ENCODE assay signal across 9 cellular contexts in the genomic region with DNA sequence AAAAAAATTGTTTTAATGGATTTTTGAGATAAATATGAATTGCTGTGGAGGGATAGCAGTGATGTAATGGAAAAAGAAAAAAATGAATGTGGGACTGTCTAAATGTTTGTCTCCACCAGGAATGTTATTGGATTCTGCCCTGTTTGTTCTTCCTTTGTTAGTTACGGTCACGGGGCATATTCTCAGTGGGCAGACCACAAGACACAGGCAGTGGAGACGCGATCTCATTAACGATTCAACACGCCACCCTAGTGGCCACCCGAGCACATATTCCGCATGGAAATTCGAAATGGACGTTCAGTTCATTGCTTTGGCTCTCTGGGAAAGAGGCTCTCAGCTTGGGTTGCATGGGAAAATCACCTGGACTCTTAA.
DNase-seq lines count a peak whose midpoint lies in the region; ATAC-seq, FAIRE-seq and TF ChIP-seq lines count a peak whose summit lies in the region.
"Had no signal": no experiment of that assay in that cellular context is flagged by ENCODE, and none has a peak within 500 bp of the region (broad histone marks: within the 10 kb centered on the region; RNA-seq: fewer than 3 reads in every experiment).

No MANE protein-coding gene starts in this region.

- H3K9me3 Mint-ChIP-seq in GM23338 = no peaks in the 10 kb centered on the region
- H3K9me3 Mint-ChIP-seq in WTC11 = no peaks in the 10 kb centered on the region

- 78% methylated on average over 10 of the region's 10 CpGs for WGBS in pancreas, 2 donors

- DNase-seq in GM23338 (ENCODE audit: low spot score) (no peak), NCI-H774 (lab: John Stamatoyannopoulos, UW) (peak; percentile 61), foreskin melanocyte (peak; percentile 83), pancreas (no peak), ACHN (no peak), WTC11 (ENCODE audit: low spot score) (no peak)
- DNase-seq: activated T-cell treated with anti-CD3 and anti-CD28 coated beads, Interleukin-2, amount 50 U/mL, for 1 hour had no signal

- no peaks in the 10 kb centered on the region for H4K20me1 ChIP-seq in GM23338 (replicated peaks; ENCODE audit: insufficient read depth)

- no peak for FAIRE-seq in pancreas (lab: Jason Lieb, UNC)

- CTCF ChIA-PET in WTC11 (lab: Charles Lee) = interaction anchor here (0.6 kb wide), 1 partner anchor 30 kb away, joined by 3 read pairs; no protein-coding TSS in a partner anchor

- H3K4me1 Mint-ChIP-seq in GM23338 (peaks cover 5% of the 10 kb centered on the region), WTC11 (peaks cover 11% of the 10 kb centered on the region)

- H3K27ac Mint-ChIP-seq in GM23338 = no peak overlapping the region
- no peak overlapping the region for H3K27ac Mint-ChIP-seq in WTC11

- H2AFZ ChIP-seq in GM23338 = no peak overlapping the region

- no peaks in the 10 kb centered on the region for H3K9me2 ChIP-seq in GM23338 (ENCODE audit: insufficient read depth)

- H3K36me3 Mint-ChIP-seq in GM23338 (ENCODE audit: low read depth) (no peaks in the 10 kb centered on the region), WTC11 (no peaks in the 10 kb centered on the region)

- H3K4me1 ChIP-seq in GM23338 (ENCODE audit: insufficient read depth) = no peaks in the 10 kb centered on the region
- H3K4me1 ChIP-seq in pancreas = peaks cover 8 to 15% (median 14%) of the 10 kb centered on the region in 3 donors

- H3K79me2 ChIP-seq in GM23338 (replicated peaks; ENCODE audit: insufficient read depth) = no peaks in the 10 kb centered on the region

- H3K27me3 ChIP-seq in GM23338 (ENCODE audit: insufficient read depth) (no peaks in the 10 kb centered on the region), pancreas (no peaks in the 10 kb centered on the region)

- no peaks in the 10 kb centered on the region for H3K36me3 ChIP-seq in GM23338 (ENCODE audit: insufficient read depth)
- no peaks in the 10 kb centered on the region for H3K36me3 ChIP-seq in pancreas

- H3K27ac ChIP-seq in GM23338 (ENCODE audit: low read depth) (no peak overlapping the region), pancreas (peak overlapping the region in 1 of 4 donors; percentile 35)

- intact Hi-C loops in pancreas (cut with DNase I) = no loop called here

- in situ Hi-C loops in ACHN (cut with HindIII; ENCODE audit: low pct_ligation_motif_present, low pct_unique_long_range_greater_than_20kb, low sequenced_read_pairs) = no loop called here

- TF ChIP-seq CTCF in GM23338 (conservative IDR thresholded peaks at IDR 0.05; ENCODE audit: low read depth in 2 of 2) = peak; percentile 24 to 26; a peak in 3 of 4 replicates
- TF ChIP-seq CTCF in pancreas (IDR thresholded peaks at IDR 0.05) = no peak
- TF ChIP-seq CTCF in WTC11 (IDR thresholded peaks at IDR 0.05) = no peak

- POLR2A ChIA-PET in WTC11 (lab: Charles Lee) = no interaction called here

- ATAC-seq in GM23338 = peak; percentile 23; the same call in 1 of the 3 replicates
- peak in 3 of 4 donors; percentile 35 to 60 (median 37) for ATAC-seq in pancreas
- no peak for ATAC-seq in GM19455 (IDR thresholded peaks at IDR 0.05; ENCODE audit: unreplicated experiment)
- no peak for ATAC-seq in WTC11
- ATAC-seq in GM21717 (IDR thresholded peaks at IDR 0.05; ENCODE audit: unreplicated experiment) = no peak

- H3K4me3 ChIP-seq in GM23338 (no peak overlapping the region), pancreas (no peak overlapping the region)

- H3F3A ChIP-seq in GM23338 (replicated peaks; ENCODE audit: low read depth) = no peaks in the 10 kb centered on the region

- H3K9me3 ChIP-seq in pancreas = no peaks in the 10 kb centered on the region

- H3K27me3 Mint-ChIP-seq in GM23338 (ENCODE audit: insufficient read depth, low read depth, poor library complexity) = peaks cover 9% of the 10 kb centered on the region
- H3K27me3 Mint-ChIP-seq in WTC11 (ENCODE audit: low read depth) = no peaks in the 10 kb centered on the region

- no peak overlapping the region for H3K4me3 Mint-ChIP-seq in GM23338
- no peak overlapping the region for H3K4me3 Mint-ChIP-seq in WTC11

- no peak overlapping the region for H3K4me2 ChIP-seq in GM23338

TF ChIP-seq in GM23338, 12 proteins besides CTCF, POLR2A, EP300 and RAD21 (continues in another document):
- TF ChIP-seq JUNB (IDR thresholded peaks at IDR 0.05; ENCODE audit: unreplicated experiment) = no peak
- no peak for TF ChIP-seq ZNF114 (CRISPR knock-in tag; IDR thresholded peaks at IDR 0.05)
- TF ChIP-seq EZH2 (IDR thresholded peaks at IDR 0.05; ENCODE audit: low read depth, unreplicated experiment) = no peak

TF ChIP-seq in WTC11, 78 proteins besides CTCF, POLR2A, EP300 and RAD21 (continues in another document):
- TF ChIP-seq, protein P1, sequence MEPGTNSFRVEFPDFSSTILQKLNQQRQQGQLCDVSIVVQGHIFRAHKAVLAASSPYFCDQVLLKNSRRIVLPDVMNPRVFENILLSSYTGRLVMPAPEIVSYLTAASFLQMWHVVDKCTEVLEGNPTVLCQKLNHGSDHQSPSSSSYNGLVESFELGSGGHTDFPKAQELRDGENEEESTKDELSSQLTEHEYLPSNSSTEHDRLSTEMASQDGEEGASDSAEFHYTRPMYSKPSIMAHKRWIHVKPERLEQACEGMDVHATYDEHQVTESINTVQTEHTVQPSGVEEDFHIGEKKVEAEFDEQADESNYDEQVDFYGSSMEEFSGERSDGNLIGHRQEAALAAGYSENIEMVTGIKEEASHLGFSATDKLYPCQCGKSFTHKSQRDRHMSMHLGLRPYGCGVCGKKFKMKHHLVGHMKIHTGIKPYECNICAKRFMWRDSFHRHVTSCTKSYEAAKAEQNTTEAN (CRISPR knock-in tag; IDR thresholded peaks at IDR 0.05) = no peak
- no peak for TF ChIP-seq ZNF396 (CRISPR knock-in tag; IDR thresholded peaks at IDR 0.05; ENCODE audit: borderline replicate concordance)
- no peak for TF ChIP-seq ATF2 (CRISPR knock-in tag; IDR thresholded peaks at IDR 0.05; ENCODE audit: borderline replicate concordance, low read depth)
- TF ChIP-seq, protein P2, sequence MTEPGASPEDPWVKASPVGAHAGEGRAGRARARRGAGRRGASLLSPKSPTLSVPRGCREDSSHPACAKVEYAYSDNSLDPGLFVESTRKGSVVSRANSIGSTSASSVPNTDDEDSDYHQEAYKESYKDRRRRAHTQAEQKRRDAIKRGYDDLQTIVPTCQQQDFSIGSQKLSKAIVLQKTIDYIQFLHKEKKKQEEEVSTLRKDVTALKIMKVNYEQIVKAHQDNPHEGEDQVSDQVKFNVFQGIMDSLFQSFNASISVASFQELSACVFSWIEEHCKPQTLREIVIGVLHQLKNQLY (CRISPR knock-in tag; IDR thresholded peaks at IDR 0.05) = no peak
- TF ChIP-seq NFYB (CRISPR knock-in tag; conservative IDR thresholded peaks at IDR 0.05; ENCODE audit: low read depth) = no peak
- no peak for TF ChIP-seq USF2 (CRISPR knock-in tag; IDR thresholded peaks at IDR 0.05)
- TF ChIP-seq FOXP1 (CRISPR knock-in tag; IDR thresholded peaks at IDR 0.05; ENCODE audit: borderline replicate concordance) = no peak
- TF ChIP-seq TCF7 (CRISPR knock-in tag; IDR thresholded peaks at IDR 0.05; ENCODE audit: low read depth) = no peak
- TF ChIP-seq SMAD4 (CRISPR knock-in tag; IDR thresholded peaks at IDR 0.05) = no peak
- no peak for TF ChIP-seq ZNF423 (CRISPR knock-in tag; IDR thresholded peaks at IDR 0.05)
- TF ChIP-seq, protein P3, sequence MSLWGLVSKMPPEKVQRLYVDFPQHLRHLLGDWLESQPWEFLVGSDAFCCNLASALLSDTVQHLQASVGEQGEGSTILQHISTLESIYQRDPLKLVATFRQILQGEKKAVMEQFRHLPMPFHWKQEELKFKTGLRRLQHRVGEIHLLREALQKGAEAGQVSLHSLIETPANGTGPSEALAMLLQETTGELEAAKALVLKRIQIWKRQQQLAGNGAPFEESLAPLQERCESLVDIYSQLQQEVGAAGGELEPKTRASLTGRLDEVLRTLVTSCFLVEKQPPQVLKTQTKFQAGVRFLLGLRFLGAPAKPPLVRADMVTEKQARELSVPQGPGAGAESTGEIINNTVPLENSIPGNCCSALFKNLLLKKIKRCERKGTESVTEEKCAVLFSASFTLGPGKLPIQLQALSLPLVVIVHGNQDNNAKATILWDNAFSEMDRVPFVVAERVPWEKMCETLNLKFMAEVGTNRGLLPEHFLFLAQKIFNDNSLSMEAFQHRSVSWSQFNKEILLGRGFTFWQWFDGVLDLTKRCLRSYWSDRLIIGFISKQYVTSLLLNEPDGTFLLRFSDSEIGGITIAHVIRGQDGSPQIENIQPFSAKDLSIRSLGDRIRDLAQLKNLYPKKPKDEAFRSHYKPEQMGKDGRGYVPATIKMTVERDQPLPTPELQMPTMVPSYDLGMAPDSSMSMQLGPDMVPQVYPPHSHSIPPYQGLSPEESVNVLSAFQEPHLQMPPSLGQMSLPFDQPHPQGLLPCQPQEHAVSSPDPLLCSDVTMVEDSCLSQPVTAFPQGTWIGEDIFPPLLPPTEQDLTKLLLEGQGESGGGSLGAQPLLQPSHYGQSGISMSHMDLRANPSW (CRISPR knock-in tag; conservative IDR thresholded peaks at IDR 0.05; ENCODE audit: low read depth) = no peak

Comparison
In these comparisons a context has a peak if more than half of its experiments do, and no peak if none do; other contexts are left out.
1. ATAC-seq: peak in GM23338 (single experiment) and pancreas (3 of 4); none in GM19455 (single experiment), WTC11 (single experiment) and GM21717 (single experiment).
2. DNase-seq: peak in NCI-H774 (single experiment) and foreskin melanocyte (single experiment); none in GM23338 (single experiment), pancreas (0 of 6), ACHN (single experiment) and WTC11 (single experiment).
3. CTCF ChIP-seq: peak in GM23338 (2 of 2); none in pancreas (0 of 4) and WTC11 (single experiment).